ENCODE assay signal across 1 cellular context in genomic region chr10:50304655-50305054, GRCh38.
TF ChIP-seq lines count a peak whose summit lies in the region.

No MANE protein-coding gene starts in this region.

TF ChIP-seq in K562, 482 proteins besides CTCF, POLR2A, EP300 and RAD21 (continued from another document):
- TF ChIP-seq CHD7 (IDR thresholded peaks at IDR 0.05; ENCODE audit: low read depth, low read length), result no peak
- TF ChIP-seq, protein P1, sequence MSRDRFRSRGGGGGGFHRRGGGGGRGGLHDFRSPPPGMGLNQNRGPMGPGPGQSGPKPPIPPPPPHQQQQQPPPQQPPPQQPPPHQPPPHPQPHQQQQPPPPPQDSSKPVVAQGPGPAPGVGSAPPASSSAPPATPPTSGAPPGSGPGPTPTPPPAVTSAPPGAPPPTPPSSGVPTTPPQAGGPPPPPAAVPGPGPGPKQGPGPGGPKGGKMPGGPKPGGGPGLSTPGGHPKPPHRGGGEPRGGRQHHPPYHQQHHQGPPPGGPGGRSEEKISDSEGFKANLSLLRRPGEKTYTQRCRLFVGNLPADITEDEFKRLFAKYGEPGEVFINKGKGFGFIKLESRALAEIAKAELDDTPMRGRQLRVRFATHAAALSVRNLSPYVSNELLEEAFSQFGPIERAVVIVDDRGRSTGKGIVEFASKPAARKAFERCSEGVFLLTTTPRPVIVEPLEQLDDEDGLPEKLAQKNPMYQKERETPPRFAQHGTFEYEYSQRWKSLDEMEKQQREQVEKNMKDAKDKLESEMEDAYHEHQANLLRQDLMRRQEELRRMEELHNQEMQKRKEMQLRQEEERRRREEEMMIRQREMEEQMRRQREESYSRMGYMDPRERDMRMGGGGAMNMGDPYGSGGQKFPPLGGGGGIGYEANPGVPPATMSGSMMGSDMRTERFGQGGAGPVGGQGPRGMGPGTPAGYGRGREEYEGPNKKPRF (IDR thresholded peaks at IDR 0.05; ENCODE audit: low read depth, low read length), result no peak
- no peak for TF ChIP-seq ZNF224 (CRISPR knock-in tag; IDR thresholded peaks at IDR 0.05)
- no peak for TF ChIP-seq MTA1 (IDR thresholded peaks at IDR 0.05; ENCODE audit: borderline replicate concordance)
- no peak for TF ChIP-seq XRCC4 (IDR thresholded peaks at IDR 0.05; ENCODE audit: extremely low read depth, insufficient read depth, insufficient read length)
- no peak for TF ChIP-seq ZFP91 (CRISPR knock-in tag; IDR thresholded peaks at IDR 0.05)
- TF ChIP-seq ZBTB17 (CRISPR knock-in tag; IDR thresholded peaks at IDR 0.05), result no peak
- no peak for TF ChIP-seq ZNF184 (CRISPR knock-in tag; IDR thresholded peaks at IDR 0.05)
- no peak for TF ChIP-seq HMG20B (CRISPR knock-in tag; IDR thresholded peaks at IDR 0.05)
- TF ChIP-seq RERE (CRISPR knock-in tag; IDR thresholded peaks at IDR 0.05; ENCODE audit: borderline replicate concordance), result no peak
- no peak for TF ChIP-seq RFX7 (CRISPR knock-in tag; IDR thresholded peaks at IDR 0.05)
- TF ChIP-seq, protein P2, sequence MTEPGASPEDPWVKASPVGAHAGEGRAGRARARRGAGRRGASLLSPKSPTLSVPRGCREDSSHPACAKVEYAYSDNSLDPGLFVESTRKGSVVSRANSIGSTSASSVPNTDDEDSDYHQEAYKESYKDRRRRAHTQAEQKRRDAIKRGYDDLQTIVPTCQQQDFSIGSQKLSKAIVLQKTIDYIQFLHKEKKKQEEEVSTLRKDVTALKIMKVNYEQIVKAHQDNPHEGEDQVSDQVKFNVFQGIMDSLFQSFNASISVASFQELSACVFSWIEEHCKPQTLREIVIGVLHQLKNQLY (CRISPR knock-in tag; conservative IDR thresholded peaks at IDR 0.05), result no peak
- TF ChIP-seq HEY1 (CRISPR knock-in tag; IDR thresholded peaks at IDR 0.05; ENCODE audit: borderline replicate concordance), result no peak
